Comparison of ENCODE assay signal across 8 cellular contexts in the genomic region with DNA sequence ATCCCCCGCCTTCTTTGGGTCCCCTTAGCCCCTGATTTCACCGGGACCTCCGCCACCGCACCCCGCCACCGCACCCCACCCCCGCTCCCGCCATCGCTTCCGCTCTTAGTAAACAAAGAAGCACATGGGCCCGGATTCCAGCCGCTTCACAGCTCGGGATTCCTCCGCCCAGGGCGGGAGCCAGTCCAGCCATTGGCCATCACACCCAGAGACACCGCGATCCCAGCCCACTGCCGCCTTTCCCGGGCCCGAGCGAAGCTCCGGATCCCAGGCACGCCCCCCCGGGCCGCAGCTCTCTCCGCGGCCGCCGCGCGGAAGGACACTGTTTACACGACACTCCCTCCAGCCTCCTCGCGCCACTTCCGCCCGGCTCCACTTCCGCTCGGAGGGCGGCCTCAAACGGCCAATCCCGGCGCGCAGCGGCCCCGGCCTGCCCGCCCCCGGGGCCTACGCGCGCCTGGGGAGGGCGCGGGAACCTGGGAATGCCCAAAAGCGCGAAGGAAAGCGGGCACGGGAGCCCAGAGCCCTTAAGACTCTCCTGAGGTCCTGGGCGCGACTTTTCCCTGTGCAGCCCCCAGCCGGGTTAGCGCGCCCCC. TPM values are rescaled to one million over a fixed set of nuclear protein-coding genes. Genes with fewer than 3 reads are reported as not detected.
DNase-seq lines count a peak whose midpoint lies in the region; TF ChIP-seq lines count a peak whose summit lies in the region.

No MANE protein-coding gene starts in this region.

- TF ChIP-seq CTCF in MM.1S (IDR thresholded peaks at IDR 0.05; ENCODE audit: low read length) (no peak), stomach (IDR thresholded peaks at IDR 0.05) (peak in 1 of 7 experiments; percentile 9)

- TF ChIP-seq EP300 in stomach (IDR thresholded peaks at IDR 0.05): no peak

- peaks cover 57% of the 10 kb centered on the region for H3K79me2 ChIP-seq in MM.1S (ENCODE audit: low read length)

- H3K27ac ChIP-seq in MM.1S (ENCODE audit: low read length) (peak overlapping the region; percentile 95), SJCRH30 (peak overlapping the region; percentile 98), stomach (peak overlapping the region; percentile 92 to 97 (median 96))

- no peaks in the 10 kb centered on the region for H3K27me3 ChIP-seq in MM.1S (replicated peaks; ENCODE audit: insufficient read depth, low read length)
- H3K27me3 ChIP-seq in SJCRH30: no peaks in the 10 kb centered on the region
- no peaks in the 10 kb centered on the region for H3K27me3 ChIP-seq in neuron (ENCODE audit: insufficient read depth, low read length)
- no peaks in the 10 kb centered on the region for H3K27me3 ChIP-seq in stomach

- DNase-seq in HCEC 1CT (peak; percentile 98), MM.1S (peak; percentile 93), SJCRH30 (peak; percentile 93 to 94), foreskin melanocyte (peak; percentile 97), stomach (peak; percentile 95)
- DNase-seq in activated naive CD4-positive, alpha-beta T cell (lab: John Stamatoyannopoulos, UW): peak; percentile 62 to 89 (median 86)

- peak overlapping the region; percentile 98 for H3K9ac ChIP-seq in ES-I3 (ENCODE audit: low read depth, low read length)
- peak overlapping the region; percentile 100 for H3K9ac ChIP-seq in MM.1S (ENCODE audit: low read length)

- H3K36me3 ChIP-seq in ES-I3 (ENCODE audit: insufficient read depth, low read length) (peaks cover 38% of the 10 kb centered on the region), MM.1S (replicated peaks; ENCODE audit: insufficient read depth, low read length) (peaks cover 29% of the 10 kb centered on the region), SJCRH30 (peaks cover 50% of the 10 kb centered on the region), neuron (ENCODE audit: insufficient read depth, low read length) (peaks cover 53% of the 10 kb centered on the region), stomach (peaks cover 55 to 68% (median 66%) of the 10 kb centered on the region in 4 donors)

- intact Hi-C loops in stomach (cut with DNase I; ENCODE audit: low total_unique reads): no loop called here

- H3K9me2 ChIP-seq in MM.1S (replicated peaks; ENCODE audit: insufficient read depth, low read length): no peaks in the 10 kb centered on the region

- H3K9me3 ChIP-seq in ES-I3 (ENCODE audit: control insufficient read depth, insufficient read depth, low read length) (no peaks in the 10 kb centered on the region), MM.1S (replicated peaks; ENCODE audit: insufficient read depth, low read length) (no peaks in the 10 kb centered on the region), SJCRH30 (replicated peaks) (no peaks in the 10 kb centered on the region), neuron (ENCODE audit: low read length) (no peaks in the 10 kb centered on the region), stomach (no peaks in the 10 kb centered on the region)

- H3K4me1 ChIP-seq in ES-I3 (ENCODE audit: insufficient read depth, low read length): peaks cover 4% of the 10 kb centered on the region; the same call in 1 of the 2 replicates
- H3K4me1 ChIP-seq in MM.1S (ENCODE audit: low read length): peaks cover 12% of the 10 kb centered on the region
- H3K4me1 ChIP-seq in SJCRH30: no peaks in the 10 kb centered on the region
- H3K4me1 ChIP-seq in neuron (ENCODE audit: insufficient read depth, low read length): peaks cover 24% of the 10 kb centered on the region
- peaks cover 19 to 42% (median 34%) of the 10 kb centered on the region in 4 donors for H3K4me1 ChIP-seq in stomach

- peak overlapping the region; percentile 92 for H3K4me2 ChIP-seq in MM.1S (ENCODE audit: low read depth, low read length)

- H2AFZ ChIP-seq in MM.1S (ENCODE audit: low read length): 0 out of 2 replicates have a peak overlapping the region, but pooled peaks have one; percentile 36
- no peak overlapping the region for H2AFZ ChIP-seq in neuron (ENCODE audit: low read depth, low read length)

- TF ChIP-seq POLR2A in stomach (IDR thresholded peaks at IDR 0.05): no peak

- peaks cover 9% of the 10 kb centered on the region; the same call in 1 of the 2 replicates for H4K20me1 ChIP-seq in MM.1S (ENCODE audit: insufficient read depth, low read length)

- 0% methylated on average over 33 to 61 of the region's 61 CpGs for WGBS in stomach, 5 donors

- H3F3A ChIP-seq in MM.1S (ENCODE audit: insufficient read depth, low read length): peaks cover 8% of the 10 kb centered on the region; the same call in 1 of the 2 replicates

- peak overlapping the region; percentile 98 for H3K4me3 ChIP-seq in MM.1S (ENCODE audit: low read length)
- peak overlapping the region; percentile 93 for H3K4me3 ChIP-seq in SJCRH30
- H3K4me3 ChIP-seq in neuron (ENCODE audit: low read length): peak overlapping the region; percentile 81
- H3K4me3 ChIP-seq in stomach: peak overlapping the region; percentile 87 to 96 (median 90)

RNA-seq across cellular contexts. Expression of gene MCM7, which starts 0.7 kb away (rescaled TPM):
- 332 and 353 TPM in 2 replicates for total RNA-seq in SJCRH30 (2014; rRNA removed; shearing (Covaris generic))
- 100 to 1,000 TPM in 1 of 5 donors, 10 to 100 TPM in 4; 41.3 to 104 (median 88.9) TPM for total RNA-seq in stomach
- 10 to 100 TPM; 39.6 to 54.5 (median 46.4) TPM for polyA plus RNA-seq in stomach

RNA-seq across cellular contexts. Expression of gene AP4M1, which starts 0.9 kb away (rescaled TPM):
- 9.9 and 13.9 TPM in 2 replicates for total RNA-seq in SJCRH30 (2014; rRNA removed; shearing (Covaris generic))
- 100 to 1,000 TPM in 1 of 5 donors, 10 to 100 TPM in 3, 1 to 10 TPM in 1; 8.4 to 103 (median 19.6) TPM for total RNA-seq in stomach
- polyA plus RNA-seq in stomach: 10 to 100 TPM; 14.7 to 24.3 (median 21.3) TPM

RNA-seq across cellular contexts. Expression of gene COPS6, which starts 11.7 kb away (rescaled TPM):
- 115 and 126 TPM in 2 replicates for total RNA-seq in SJCRH30 (2014; rRNA removed; shearing (Covaris generic))
- total RNA-seq in stomach: 100 to 1,000 TPM in 1 of 5 donors, 10 to 100 TPM in 4; 34.2 to 197 (median 87.5) TPM
- 100 to 1,000 TPM in 2 of 3 donors, 10 to 100 TPM in 1; 90.0 to 125 (median 117) TPM for polyA plus RNA-seq in stomach

RNA-seq across cellular contexts. Expression of gene TAF6, which starts 18.6 kb away (rescaled TPM):
- total RNA-seq in SJCRH30 (2014; rRNA removed; shearing (Covaris generic)): 42.2 and 47.8 TPM in 2 replicates
- total RNA-seq in stomach: 100 to 1,000 TPM in 1 of 5 donors, 10 to 100 TPM in 4; 15.4 to 106 (median 33.8) TPM
- polyA plus RNA-seq in stomach: 10 to 100 TPM; 22.0 to 29.8 (median 24.8) TPM

RNA-seq across cellular contexts. Expression of gene CNPY4, which starts 18.9 kb away (rescaled TPM):
- 13.2 and 13.7 TPM in 2 replicates for total RNA-seq in SJCRH30 (2014; rRNA removed; shearing (Covaris generic))
- total RNA-seq in stomach: 10 to 100 TPM in 2 of 5 donors, 1 to 10 TPM in 1, under 1 TPM in 2; 0.45 to 10.6 (median 7.1) TPM
- polyA plus RNA-seq in stomach: 1 to 10 TPM; 5.7 to 6.3 (median 5.8) TPM

Comparison
In these comparisons a context has a peak if more than half of its experiments do, and no peak if none do; other contexts are left out.
1. Peak in every context shown above with its lines: DNase-seq, H3K4me3 ChIP-seq and H3K27ac ChIP-seq.